Comparison of ENCODE assay signal across 1 cellular context in genomic region chr16:88330971-88331890, GRCh38.
A peak's percentile ranks its signal among the peaks of the same experiment; 100 is the strongest.
TF ChIP-seq lines count a peak whose summit lies in the region.

No MANE protein-coding gene starts in this region.

TF ChIP-seq in HEK293, 187 proteins besides CTCF, POLR2A, EP300 and RAD21 (continued from another document and continues in another):
- TF ChIP-seq ZNF558 (tag by site-specific recombination; IDR thresholded peaks at IDR 0.05) (no peak), GLI2 (tag by site-specific recombination; IDR thresholded peaks at IDR 0.05; ENCODE audit: borderline replicate concordance, low read depth) (no peak), ZNF776 (tag by site-specific recombination; IDR thresholded peaks at IDR 0.05; ENCODE audit: borderline replicate concordance) (peak; percentile 65; the same call in 1 of the 2 replicates), ZNF747 (tag by site-specific recombination; IDR thresholded peaks at IDR 0.05) (no peak), ZNF23 (tag by site-specific recombination; IDR thresholded peaks at IDR 0.05; ENCODE audit: borderline replicate concordance) (0 out of 2 replicates have a peak, but pooled peaks have one; percentile 9), ZNF169 (tag by site-specific recombination; IDR thresholded peaks at IDR 0.05) (0 out of 2 replicates have a peak, but pooled peaks have one; percentile 69), ZNF10 (tag by site-specific recombination; IDR thresholded peaks at IDR 0.05) (no peak; the same call in 1 of the 2 replicates), ZNF513 (tag by site-specific recombination; IDR thresholded peaks at IDR 0.05) (peak; percentile 96), ZNF560 (tag by site-specific recombination; IDR thresholded peaks at IDR 0.05; ENCODE audit: borderline replicate concordance) (peak; percentile 33; the same call in 1 of the 2 replicates), INSM2 (tag by site-specific recombination; IDR thresholded peaks at IDR 0.05) (no peak), ZNF221 (tag by site-specific recombination; IDR thresholded peaks at IDR 0.05; ENCODE audit: borderline replicate concordance) (no peak), PRDM1 (tag by site-specific recombination; IDR thresholded peaks at IDR 0.05) (no peak), ZBTB7A (tag by site-specific recombination; IDR thresholded peaks at IDR 0.05; ENCODE audit: low read depth) (no peak), GLIS1 (tag by site-specific recombination; IDR thresholded peaks at IDR 0.05) (no peak), ZNF133 (tag by site-specific recombination; IDR thresholded peaks at IDR 0.05) (0 out of 2 replicates have a peak, but pooled peaks have one; percentile 43), ZNF114 (tag by site-specific recombination; IDR thresholded peaks at IDR 0.05) (0 out of 2 replicates have a peak, but pooled peaks have one; percentile 32), ZNF292 (tag by site-specific recombination; IDR thresholded peaks at IDR 0.05; ENCODE audit: borderline replicate concordance, low read depth) (no peak), ZNF785 (tag by site-specific recombination; IDR thresholded peaks at IDR 0.05) (peak; percentile 59; the same call in 1 of the 2 replicates), REST (tag by site-specific recombination; IDR thresholded peaks at IDR 0.05) (no peak), KLF17 (tag by site-specific recombination; IDR thresholded peaks at IDR 0.05) (no peak), RBAK (tag by site-specific recombination; IDR thresholded peaks at IDR 0.05) (no peak), SCRT1 (tag by site-specific recombination; IDR thresholded peaks at IDR 0.05; ENCODE audit: borderline replicate concordance) (no peak), ZNF488 (tag by site-specific recombination; IDR thresholded peaks at IDR 0.05) (0 out of 2 replicates have a peak, but pooled peaks have one; percentile 33), ZNF639 (tag by site-specific recombination; IDR thresholded peaks at IDR 0.05) (no peak), ZNF202 (tag by site-specific recombination; IDR thresholded peaks at IDR 0.05; ENCODE audit: borderline replicate concordance) (no peak), ZNF791 (tag by site-specific recombination; IDR thresholded peaks at IDR 0.05) (0 out of 2 replicates have a peak, but pooled peaks have one; percentile 4), ZNF148 (tag by site-specific recombination; IDR thresholded peaks at IDR 0.05; ENCODE audit: borderline replicate concordance) (0 out of 2 replicates have a peak, but pooled peaks have one; percentile 58), ZNF426 (tag by site-specific recombination; IDR thresholded peaks at IDR 0.05) (no peak), ZNF501 (tag by site-specific recombination; IDR thresholded peaks at IDR 0.05) (no peak), PATZ1 (tag by site-specific recombination; IDR thresholded peaks at IDR 0.05) (no peak), ZBTB49 (tag by site-specific recombination; IDR thresholded peaks at IDR 0.05; ENCODE audit: low read depth) (no peak), ATF2 (tag by site-specific recombination; IDR thresholded peaks at IDR 0.05; ENCODE audit: low read depth) (no peak), MYNN (tag by site-specific recombination; IDR thresholded peaks at IDR 0.05; ENCODE audit: borderline replicate concordance) (no peak), ZNF121 (tag by site-specific recombination; IDR thresholded peaks at IDR 0.05) (no peak), ZFHX2 (tag by site-specific recombination; conservative IDR thresholded peaks at IDR 0.05) (no peak), ZIC2 (tag by site-specific recombination; IDR thresholded peaks at IDR 0.05) (no peak), ZNF394 (tag by site-specific recombination; IDR thresholded peaks at IDR 0.05; ENCODE audit: borderline replicate concordance) (no peak), ZNF48 (tag by site-specific recombination; IDR thresholded peaks at IDR 0.05) (no peak), FEZF1 (tag by site-specific recombination; IDR thresholded peaks at IDR 0.05) (no peak), ZNF777 (tag by site-specific recombination; IDR thresholded peaks at IDR 0.05; ENCODE audit: borderline replicate concordance) (0 out of 2 replicates have a peak, but pooled peaks have one; percentile 66), ZNF416 (tag by site-specific recombination; IDR thresholded peaks at IDR 0.05) (0 out of 2 replicates have a peak, but pooled peaks have one; percentile 15)
